Comparison of ENCODE assay signal across 9 cellular contexts in genomic region chr11:122668562-122669090, GRCh38. TPM values are rescaled to one million over a fixed set of nuclear protein-coding genes. Genes with fewer than 3 reads are reported as not detected.
A peak's percentile ranks its signal among the peaks of the same experiment; 100 is the strongest.
DNase-seq lines count a peak whose midpoint lies in the region; ATAC-seq and TF ChIP-seq lines count a peak whose summit lies in the region.
"Had no signal": no experiment of that assay in that cellular context is flagged by ENCODE, and none has a peak within 500 bp of the region (broad histone marks: within the 10 kb centered on the region; RNA-seq: fewer than 3 reads in every experiment).

No MANE protein-coding gene starts in this region.

- H2AFZ ChIP-seq in Loucy (ENCODE audit: low read length) = no peak overlapping the region

- peak; percentile 79 for ATAC-seq in activated CD8-positive, alpha-beta T cell treated with anti-CD3 and anti-CD28 coated beads for 36 hours
- peak; percentile 53 for ATAC-seq in left lung

- no peak overlapping the region for H3K27ac ChIP-seq in left lung
- H3K27ac ChIP-seq in testis = no peak overlapping the region

- H3K36me3 ChIP-seq in Loucy (ENCODE audit: insufficient read depth, low read length) (peaks cover 37% of the 10 kb centered on the region), left lung (peaks cover 0 to 8% of the 10 kb centered on the region in 2 donors), testis (ENCODE audit: low read depth, missing control alignments) (no peaks in the 10 kb centered on the region)

- intact Hi-C loops in Calu3 (cut with micrococcal nuclease; ENCODE audit: unreplicated experiment) (no loop called here), left lung (cut with DNase I) (no loop called here), testis (cut with DNase I; ENCODE audit: low total_unique reads) (no loop called here)
- intact Hi-C loops in activated CD8-positive, alpha-beta T cell treated with anti-CD3 and anti-CD28 coated beads for 36 hours (cut with micrococcal nuclease) = loop anchor here (1.0 to 5.0 kb wide), 2 partner anchors 49 to 79 kb away; no protein-coding TSS in a partner anchor

- no peaks in the 10 kb centered on the region for H4K20me1 ChIP-seq in Loucy (ENCODE audit: insufficient read depth, low read length, poor library complexity, severe bottlenecking)

- TF ChIP-seq CTCF in Calu3 (IDR thresholded peaks at IDR 0.05; ENCODE audit: unreplicated experiment) = no peak
- no peak for TF ChIP-seq CTCF in Loucy (conservative IDR thresholded peaks at IDR 0.05; ENCODE audit: low read length)
- TF ChIP-seq CTCF in activated CD8-positive, alpha-beta T cell treated with anti-CD3 and anti-CD28 coated beads for 36 hours (IDR thresholded peaks at IDR 0.05) = no peak
- no peak for TF ChIP-seq CTCF in left lung (IDR thresholded peaks at IDR 0.05)
- no peak for TF ChIP-seq CTCF in testis (IDR thresholded peaks at IDR 0.05)

- H3K4me3 ChIP-seq in Loucy (ENCODE audit: low read length, poor library complexity, severe bottlenecking) (peak overlapping the region; percentile 58), left lung (no peak overlapping the region), testis (no peak overlapping the region)

- no peak for TF ChIP-seq POLR2A in testis (IDR thresholded peaks at IDR 0.05)

- H3K9me3 ChIP-seq in Loucy (ENCODE audit: insufficient read depth, low read depth, low read length) = no peaks in the 10 kb centered on the region; the same call in 1 of the 2 replicates
- H3K9me3 ChIP-seq in left lung = no peaks in the 10 kb centered on the region
- H3K9me3 ChIP-seq in testis = no peaks in the 10 kb centered on the region

- 87 to 90% methylated on average over 6 of the region's 6 CpGs for WGBS in testis, 2 donors

- CTCF ChIA-PET in Calu3 (lab: Charles Lee) = no interaction called here
- CTCF ChIA-PET in activated CD8-positive, alpha-beta T cell treated with anti-CD3 and anti-CD28 coated beads for 36 hours (lab: Charles Lee) = interaction anchor here (0.9 to 9.9 kb wide), 5 partner anchors 11 to 186 kb away, joined by 3 to 71 read pairs (median 4); partner anchors contain the start of gene UBASH3B

- no peak for DNase-seq in Calu3
- peak; percentile 33 for DNase-seq in activated CD8-positive, alpha-beta T cell treated with anti-CD3 and anti-CD28 coated beads for 36 hours
- DNase-seq in left lung = no peak
- DNase-seq in testis = no peak
- DNase-seq in DMS53 (lab: John Stamatoyannopoulos, UW) = no peak
- no peak for DNase-seq in iPS-NIHi11 (ENCODE audit: low spot score)
- DNase-seq in activated CD4-positive, CD25-positive, alpha-beta regulatory T cell treated with anti-CD3 and anti-CD28 coated beads, Interleukin-2, amount 50 U/mL, for 72 hours = no peak
- DNase-seq: midbrain had no signal

- no peaks in the 10 kb centered on the region for H3K27me3 Mint-ChIP-seq in Calu3 (ENCODE audit: unreplicated experiment)
- H3K27me3 Mint-ChIP-seq in activated CD8-positive, alpha-beta T cell treated with anti-CD3 and anti-CD28 coated beads for 36 hours = no peaks in the 10 kb centered on the region

- POLR2A ChIA-PET in activated CD8-positive, alpha-beta T cell treated with anti-CD3 and anti-CD28 coated beads for 36 hours (lab: Charles Lee) = interaction anchor here (1.0 to 5.5 kb wide), 9 partner anchors 11 to 76 kb away, joined by 3 to 32 read pairs (median 5); partner anchors contain the start of gene UBASH3B

- H3K27me3 ChIP-seq in Loucy (ENCODE audit: insufficient read depth, low read length, poor library complexity, severe bottlenecking) = no peaks in the 10 kb centered on the region
- no peaks in the 10 kb centered on the region for H3K27me3 ChIP-seq in left lung
- H3K27me3 ChIP-seq in testis = no peaks in the 10 kb centered on the region

- H3K9me2 ChIP-seq in Loucy (replicated peaks; ENCODE audit: low read depth, low read length) = no peaks in the 10 kb centered on the region

- BruUV-seq in Calu3 (replicated peaks; lab: Mats Ljungman, UMichigan) = no TSS peak

- H3F3A ChIP-seq in Loucy (ENCODE audit: low read depth) = peaks cover 17% of the 10 kb centered on the region; the same call in 1 of the 2 replicates

- H3K4me2 ChIP-seq in Loucy (ENCODE audit: low read depth, low read length, poor library complexity, severe bottlenecking) = peak overlapping the region; percentile 69

- H3K4me1 ChIP-seq in Loucy (ENCODE audit: insufficient read depth, low read length, poor library complexity, severe bottlenecking) (peaks cover 89% of the 10 kb centered on the region), left lung (peaks cover 3 to 67% of the 10 kb centered on the region in 2 donors), testis (no peaks in the 10 kb centered on the region)

- peak overlapping the region; percentile 73 for H3K9ac ChIP-seq in Loucy (ENCODE audit: low read depth, low read length, poor library complexity, severe bottlenecking)

- H3K36me3 Mint-ChIP-seq in Calu3 (ENCODE audit: insufficient read depth, unreplicated experiment) = peaks cover 26% of the 10 kb centered on the region
- peaks cover 42% of the 10 kb centered on the region for H3K36me3 Mint-ChIP-seq in activated CD8-positive, alpha-beta T cell treated with anti-CD3 and anti-CD28 coated beads for 36 hours (ENCODE audit: low read depth)

- H3K79me2 ChIP-seq in Loucy (ENCODE audit: insufficient read depth, low read length) = peaks cover 99% of the 10 kb centered on the region

- H3K4me1 Mint-ChIP-seq in Calu3 (ENCODE audit: low read depth, unreplicated experiment) = peaks cover 45% of the 10 kb centered on the region
- H3K4me1 Mint-ChIP-seq in activated CD8-positive, alpha-beta T cell treated with anti-CD3 and anti-CD28 coated beads for 36 hours (ENCODE audit: low read depth) = peaks cover 65% of the 10 kb centered on the region

- H3K4me3 Mint-ChIP-seq in Calu3 (ENCODE audit: low read depth, unreplicated experiment) = peak overlapping the region; percentile 7
- H3K4me3 Mint-ChIP-seq in activated CD8-positive, alpha-beta T cell treated with anti-CD3 and anti-CD28 coated beads for 36 hours = peak overlapping the region; percentile 33

- H3K27ac Mint-ChIP-seq in Calu3 (ENCODE audit: unreplicated experiment) = peak overlapping the region; percentile 25
- H3K27ac Mint-ChIP-seq in activated CD8-positive, alpha-beta T cell treated with anti-CD3 and anti-CD28 coated beads for 36 hours = peak overlapping the region; percentile 89

- H3K9me3 Mint-ChIP-seq in Calu3 (ENCODE audit: low read depth, unreplicated experiment) = peaks cover 3% of the 10 kb centered on the region
- H3K9me3 Mint-ChIP-seq in activated CD8-positive, alpha-beta T cell treated with anti-CD3 and anti-CD28 coated beads for 36 hours = peaks cover 8% of the 10 kb centered on the region

RNA-seq across cellular contexts. Expression of gene UBASH3B, which starts 13.1 kb away (rescaled TPM):
- total RNA-seq in Calu3 (2022) = 46.0 and 74.9 TPM in 2 replicates
- 10 to 100 TPM; 36.1 to 40.6 TPM for total RNA-seq in activated CD8-positive, alpha-beta T cell treated with anti-CD3 and anti-CD28 coated beads for 36 hours
- total RNA-seq in left lung = 10 to 100 TPM; 19.3 to 38.6 TPM
- 10 to 100 TPM; 14.6 to 20.4 TPM for total RNA-seq in testis
- polyA plus RNA-seq in testis (ENCODE audit: insufficient read depth, low read depth, low replicate concordance) = 3.9 TPM
